22 cellular contexts compared by ENCODE assay signal in genomic region chr10:58066979-58067378, GRCh38.
DNase-seq lines count a peak whose midpoint lies in the region; ATAC-seq, FAIRE-seq and TF ChIP-seq lines count a peak whose summit lies in the region.
"Had no signal": no experiment of that assay in that cellular context is flagged by ENCODE, and none has a peak within 500 bp of the region (broad histone marks: within the 10 kb centered on the region; RNA-seq: fewer than 3 reads in every experiment).

No MANE protein-coding gene starts in this region.

- H3K27ac ChIP-seq in HepG2 (ENCODE audit: extremely low read length, insufficient read depth, low read length) (no peak overlapping the region), right lobe of liver (no peak overlapping the region), IMR-90 (ENCODE audit: insufficient read depth, low read length) (no peak overlapping the region), K562 (ENCODE audit: extremely low read depth, low read depth, low read length) (no peak overlapping the region)
- H3K27ac ChIP-seq: 22Rv1; BLaER1 treated with 17β-estradiol and CSF1 and Interleukin-3, amounts not matched to agents 10 nM and 100 nM; C4-2B had no signal

- TF ChIP-seq EP300 in HepG2 (IDR thresholded peaks at IDR 0.05; ENCODE audit: low read depth in 2 of 2, low read length in 2 of 2): no peak
- TF ChIP-seq EP300 in HepG2 (CRISPR knock-in tag; IDR thresholded peaks at IDR 0.05; ENCODE audit: borderline replicate concordance): no peak
- no peak for TF ChIP-seq EP300 in K562 (IDR thresholded peaks at IDR 0.05; ENCODE audit: low read length)

- H2BK5ac ChIP-seq in IMR-90 (ENCODE audit: low read depth, low read length, poor library complexity, severe bottlenecking): no peak overlapping the region

- no peak overlapping the region for H3K23ac ChIP-seq in IMR-90 (ENCODE audit: low read depth, low read length)

- no peak for TF ChIP-seq CTCF in HepG2 (CRISPR knock-in tag; IDR thresholded peaks at IDR 0.05)
- TF ChIP-seq CTCF in right lobe of liver (IDR thresholded peaks at IDR 0.05): no peak
- TF ChIP-seq CTCF in IMR-90 (conservative IDR thresholded peaks at IDR 0.05; ENCODE audit: low read depth, low read length): no peak
- no peak for TF ChIP-seq CTCF in K562 (IDR thresholded peaks at IDR 0.05 in 2 of 3, conservative IDR thresholded peaks at IDR 0.05 in 1 of 3; ENCODE audit: insufficient read depth in 2 of 3, low read depth in 1 of 3, low read length in 3 of 3)

- no peak overlapping the region for H3K14ac ChIP-seq in IMR-90 (replicated peaks; ENCODE audit: low read depth, low read length)

- no peak overlapping the region for H3K56ac ChIP-seq in IMR-90 (ENCODE audit: extremely low read depth, insufficient read depth, low read length)

- DNase-seq in HepG2 (ENCODE audit: low spot score) (no peak), right lobe of liver (no peak), IMR-90 (no peak), K562 (ENCODE audit: extremely low read depth in 1 of 4, low spot score in 3 of 4) (no peak), A172 (ENCODE audit: low spot score) (no peak), HAP-1 (ENCODE audit: low spot score in 2 of 2) (no peak), NCI-H774 (lab: John Stamatoyannopoulos, UW) (no peak)
- DNase-seq: AML-193; Caco-2; Calu3; CD4-positive, alpha-beta T cell; CD8-positive, alpha-beta T cell; DMS79 treated with DMSO at 0.1 percent for 48 hours; GF-D8 had no signal

- POLR2A ChIA-PET in HepG2 (lab: Yijun Ruan, JAX) (no interaction called here), IMR-90 (lab: Charles Lee; ENCODE audit: unreplicated experiment) (no interaction called here), K562 (lab: Yijun Ruan, JAX) (no interaction called here)

- dilution Hi-C loops in IMR-90 (cut with HindIII; ENCODE audit: low sequenced_read_pairs, unreplicated experiment): no loop called here

- CTCF ChIA-PET in HepG2 (lab: Yijun Ruan, JAX; ENCODE audit: low intra/inter-chr PET ratio, low total read pairs): no interaction called here
- CTCF ChIA-PET in IMR-90 (lab: Yijun Ruan, JAX): no interaction called here
- CTCF ChIA-PET in K562 (lab: Yijun Ruan, JAX; ENCODE audit: low intra/inter-chr PET ratio): no interaction called here

- H2BK20ac ChIP-seq in IMR-90 (ENCODE audit: low read depth, low read length): no peak overlapping the region

- intact Hi-C loops in HepG2 (cut with micrococcal nuclease; ENCODE audit: unreplicated experiment) (no loop called here), right lobe of liver (cut with DNase I) (loop anchor here (10.0 kb wide), 2 partner anchors 352 to 722 kb away; no protein-coding TSS in a partner anchor), IMR-90 (cut with micrococcal nuclease) (loop anchor here (5.0 to 10.0 kb wide), 2 partner anchors 192 to 485 kb away; no protein-coding TSS in a partner anchor), K562 (cut with micrococcal nuclease) (no loop called here)

- no peaks in the 10 kb centered on the region for H4K20me1 ChIP-seq in HepG2 (ENCODE audit: insufficient read depth, low read length)
- H4K20me1 ChIP-seq in IMR-90 (ENCODE audit: insufficient read depth, low read length): no peaks in the 10 kb centered on the region
- no peaks in the 10 kb centered on the region for H4K20me1 ChIP-seq in K562 (replicated peaks; ENCODE audit: control insufficient read depth, insufficient read depth, low read length)
- H4K20me1 ChIP-seq: BLaER1 treated with 17β-estradiol and CSF1 and Interleukin-3, amounts not matched to agents 10 nM and 100 nM had no signal

- H3K36me3 ChIP-seq in HepG2 (replicated peaks in 1 of 2; ENCODE audit: control insufficient read depth in 1 of 2, insufficient read depth in 2 of 2, low read length in 2 of 2) (no peaks in the 10 kb centered on the region), right lobe of liver (no peaks in the 10 kb centered on the region), IMR-90 (ENCODE audit: control insufficient read depth, insufficient read depth, low read length) (no peaks in the 10 kb centered on the region), K562 (ENCODE audit: control insufficient read depth, insufficient read depth, low read length) (no peaks in the 10 kb centered on the region), HAP-1 (replicated peaks) (no peaks in the 10 kb centered on the region)
- H3K36me3 ChIP-seq: BLaER1 treated with 17β-estradiol and CSF1 and Interleukin-3, amounts not matched to agents 10 nM and 100 nM had no signal

- BruUV-seq in HepG2 (replicated peaks; lab: Mats Ljungman, UMichigan): no TSS peak
- BruUV-seq in IMR-90 (replicated peaks; lab: Mats Ljungman, UMichigan): no TSS peak
- BruUV-seq in K562 (replicated peaks; lab: Mats Ljungman, UMichigan): no TSS peak

- FAIRE-seq in HepG2 (lab: Jason Lieb, UNC) (no peak), K562 (lab: Jason Lieb, UNC) (no peak)
- FAIRE-seq: A204.1, D721Med, G401.6, GM12891, GM19239 had no signal

- no peak overlapping the region for H4K8ac ChIP-seq in IMR-90 (ENCODE audit: low read depth in 2 of 2, low read length in 2 of 2)

- H3K4me2 ChIP-seq in HepG2 (ENCODE audit: low read depth, low read length) (no peak overlapping the region), IMR-90 (ENCODE audit: low read depth, low read length) (no peak overlapping the region), K562 (ENCODE audit: insufficient read depth, low read length) (no peak overlapping the region)
- H3K4me2 ChIP-seq: BLaER1 treated with 17β-estradiol and CSF1 and Interleukin-3, amounts not matched to agents 10 nM and 100 nM had no signal

- no peak overlapping the region for H2AK9ac ChIP-seq in IMR-90 (replicated peaks; ENCODE audit: low read depth, low read length, poor library complexity)

- H3K9me3 ChIP-seq in HepG2 (ENCODE audit: low read length): no peaks in the 10 kb centered on the region
- H3K9me3 ChIP-seq in right lobe of liver: no peaks in the 10 kb centered on the region
- no peaks in the 10 kb centered on the region for H3K9me3 ChIP-seq in IMR-90 (ENCODE audit: control insufficient read depth, insufficient read depth, low read length)
- no peaks in the 10 kb centered on the region for H3K9me3 ChIP-seq in K562 (replicated peaks; ENCODE audit: control insufficient read depth, insufficient read depth, low read depth, low read length)
- H3K9me3 ChIP-seq in HAP-1: no peaks in the 10 kb centered on the region
- H3K9me3 ChIP-seq: BLaER1 treated with 17β-estradiol and CSF1 and Interleukin-3, amounts not matched to agents 10 nM and 100 nM; Caco-2 had no signal

- H3K79me2 ChIP-seq in HepG2 (ENCODE audit: insufficient read depth, low read length): no peaks in the 10 kb centered on the region
- no peaks in the 10 kb centered on the region for H3K79me2 ChIP-seq in K562 (ENCODE audit: control insufficient read depth, insufficient read depth, low read length)

- no peak overlapping the region for H3K9ac ChIP-seq in HepG2 (ENCODE audit: insufficient read depth, low read depth, low read length)
- no peak overlapping the region for H3K9ac ChIP-seq in IMR-90 (ENCODE audit: low read depth, low read length)
- no peak overlapping the region for H3K9ac ChIP-seq in K562 (ENCODE audit: insufficient read depth in 1 of 2, low read depth in 2 of 2, low read length in 2 of 2)
- H3K9ac ChIP-seq: BLaER1 treated with 17β-estradiol and CSF1 and Interleukin-3, amounts not matched to agents 10 nM and 100 nM had no signal

- H3K18ac ChIP-seq in IMR-90 (ENCODE audit: low read depth, low read length): no peak overlapping the region

- TF ChIP-seq RAD21 in HepG2 (CRISPR knock-in tag; IDR thresholded peaks at IDR 0.05) (no peak), IMR-90 (IDR thresholded peaks at IDR 0.05; ENCODE audit: low read length) (no peak), K562 (CRISPR knock-in tag; conservative IDR thresholded peaks at IDR 0.05 in 1 of 2, IDR thresholded peaks at IDR 0.05 in 1 of 2) (no peak)

- no peak overlapping the region for H2BK15ac ChIP-seq in IMR-90 (ENCODE audit: low read depth, low read length)

- H3K27me3 ChIP-seq in HepG2 (ENCODE audit: control insufficient read depth in 1 of 2, insufficient read depth in 2 of 2, low read length in 2 of 2): peaks cover 0 to 5% of the 10 kb centered on the region in 2 experiments; a peak in 1 of 5 replicates
- no peaks in the 10 kb centered on the region for H3K27me3 ChIP-seq in right lobe of liver
- peaks cover 2% of the 10 kb centered on the region; the same call in 1 of the 2 replicates for H3K27me3 ChIP-seq in IMR-90 (ENCODE audit: control insufficient read depth, insufficient read depth, low read length)
- no peaks in the 10 kb centered on the region for H3K27me3 ChIP-seq in K562 (ENCODE audit: control insufficient read depth in 2 of 2, insufficient read depth in 2 of 2, low read length in 2 of 2)
- no peaks in the 10 kb centered on the region for H3K27me3 ChIP-seq in HAP-1 (ENCODE audit: low read depth)
- H3K27me3 ChIP-seq: BLaER1 treated with 17β-estradiol and CSF1 and Interleukin-3, amounts not matched to agents 10 nM and 100 nM had no signal

- H3K4me3 ChIP-seq in HepG2 (replicated peaks in 1 of 3; ENCODE audit: insufficient read depth in 1 of 3, low read depth in 2 of 3, low read length in 3 of 3): no peak overlapping the region
- H3K4me3 ChIP-seq in right lobe of liver: no peak overlapping the region
- H3K4me3 ChIP-seq in IMR-90 (ENCODE audit: insufficient read depth, low read depth, low read length): no peak overlapping the region
- no peak overlapping the region for H3K4me3 ChIP-seq in K562
- no peak overlapping the region for H3K4me3 ChIP-seq in HAP-1
- H3K4me3 ChIP-seq: BLaER1 treated with 17β-estradiol and CSF1 and Interleukin-3, amounts not matched to agents 10 nM and 100 nM had no signal

- no peak overlapping the region for H4K5ac ChIP-seq in IMR-90 (ENCODE audit: low read depth, low read length)

- H3K4me1 ChIP-seq in HepG2 (ENCODE audit: insufficient read depth, low read length): no peaks in the 10 kb centered on the region
- no peaks in the 10 kb centered on the region for H3K4me1 ChIP-seq in right lobe of liver
- H3K4me1 ChIP-seq in IMR-90 (ENCODE audit: control insufficient read depth, insufficient read depth, low read length): no peaks in the 10 kb centered on the region
- H3K4me1 ChIP-seq in K562 (replicated peaks in 1 of 2; ENCODE audit: control insufficient read depth in 2 of 2, insufficient read depth in 2 of 2, low read length in 2 of 2): no peaks in the 10 kb centered on the region
- peaks cover 25% of the 10 kb centered on the region for H3K4me1 ChIP-seq in HAP-1
- H3K4me1 ChIP-seq: Caco-2 had no signal

- TF ChIP-seq POLR2A in HepG2 (IDR thresholded peaks at IDR 0.05; ENCODE audit: insufficient read depth in 1 of 2, low read depth in 2 of 2, low read length in 2 of 2) (no peak), right lobe of liver (IDR thresholded peaks at IDR 0.05) (no peak), IMR-90 (IDR thresholded peaks at IDR 0.05; ENCODE audit: low read depth, low read length) (no peak), K562 (conservative IDR thresholded peaks at IDR 0.05) (no peak)

- H3K4ac ChIP-seq in IMR-90 (ENCODE audit: low read depth, low read length): no peak overlapping the region

- ATAC-seq in HepG2 (no peak), right lobe of liver (no peak), IMR-90 (ENCODE audit: low read depth) (no peak), K562 (no peak)
- ATAC-seq: CD8-positive, alpha-beta T cell had no signal

- H3K9me1 ChIP-seq in IMR-90 (ENCODE audit: insufficient read depth, low read length) (no peaks in the 10 kb centered on the region), K562 (ENCODE audit: control insufficient read depth, insufficient read depth, low read length) (no peaks in the 10 kb centered on the region)

- H2AK5ac ChIP-seq in IMR-90 (ENCODE audit: low read depth, low read length): no peak overlapping the region

- in situ Hi-C loops in HepG2 (cut with HindIII; ENCODE audit: extremely low pct_ligation_motif_present, low pct_unique_long_range_greater_than_20kb): loop anchor here (25.0 kb wide), 1 partner anchor 730 kb away; no protein-coding TSS in a partner anchor
- in situ Hi-C loops in IMR-90 (cut with MboI; ENCODE audit: low sequenced_read_pairs): loop anchor here (10.0 to 25.0 kb wide), 2 partner anchors 355 to 722 kb away; no protein-coding TSS in a partner anchor
- in situ Hi-C loops in K562 (cut with MboI): no loop called here
- in situ Hi-C loops in HAP-1 (cut with MboI; ENCODE audit: low sequenced_read_pairs): no loop called here

- H4K91ac ChIP-seq in IMR-90 (ENCODE audit: insufficient read depth, low read depth, low read length): no peak overlapping the region

- WGBS in HepG2 (ENCODE audit: low lambda C conversion rate): 8% methylated on average over 4 of the region's 4 CpGs
- WGBS in right lobe of liver (ENCODE audit: insufficient coverage, low coverage, low lambda C conversion rate, missing lambda C conversion rate): 50% methylated on average over 3 of the region's 4 CpGs
- WGBS in IMR-90 (ENCODE audit: extremely low coverage in 2 of 2, insufficient read length in 1 of 2), 2 experiments: 44% methylated on average over 2 of the region's 4 CpGs; no CpG with 5 or more reads in 1 of the 2 experiments
- WGBS in K562 (ENCODE audit: insufficient coverage, low coverage, missing lambda C conversion rate): 2% methylated on average over 4 of the region's 4 CpGs

- H3K79me1 ChIP-seq in IMR-90 (ENCODE audit: low read depth in 1 of 2, low read length in 2 of 2): no peaks in the 10 kb centered on the region

- H2BK120ac ChIP-seq in IMR-90 (ENCODE audit: low read depth, low read length): no peak overlapping the region

- H2AFZ ChIP-seq in HepG2 (ENCODE audit: low read length) (no peak overlapping the region), IMR-90 (replicated peaks; ENCODE audit: low read length, poor library complexity) (no peak overlapping the region), K562 (ENCODE audit: low read depth, low read length) (no peak overlapping the region)

Comparison
In these comparisons a context has a peak if more than half of its experiments do, and no peak if none do; other contexts are left out.
1. intact Hi-C loops: an anchor here in right lobe of liver (10.0 kb wide) and IMR-90 (5.0 to 10.0 kb wide); none called in HepG2 and K562.
2. in situ Hi-C loops: an anchor here in HepG2 (25.0 kb wide) and IMR-90 (10.0 to 25.0 kb wide); none called in K562 and HAP-1.
3. Of the 241 proteins assayed by ChIP-seq in both HepG2 and K562: peak only in HepG2: none; only in K562: MAFG; in both: MAFF and MAFK; in neither: 238.